In the genomic region with DNA sequence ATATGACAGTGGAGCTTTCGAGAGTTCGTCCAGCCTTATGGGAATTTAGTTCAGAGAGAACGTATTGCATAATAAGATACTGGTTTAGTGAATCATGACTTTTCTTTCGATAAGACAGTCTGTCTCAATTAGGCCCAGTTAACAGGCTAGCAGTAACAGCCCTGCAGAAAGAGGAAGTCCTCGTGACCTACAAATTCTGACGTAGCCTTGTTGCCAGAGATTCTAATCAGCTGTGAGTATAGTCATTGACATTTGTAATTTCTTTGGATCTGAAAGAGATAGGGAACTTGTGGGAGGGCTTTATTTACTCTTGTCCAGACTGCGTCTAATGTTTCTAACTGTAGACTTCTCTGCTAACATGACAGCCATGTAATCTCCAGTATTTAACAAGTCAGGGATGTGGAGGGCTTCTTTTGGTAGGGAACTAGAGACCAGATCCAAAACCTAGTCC, we compare ENCODE assay signal across 9 cellular contexts. TPM values are rescaled to one million over a fixed set of nuclear protein-coding genes. Genes with fewer than 3 reads are reported as not detected.
DNase-seq lines count a peak whose midpoint lies in the region; ATAC-seq lines count a peak whose summit lies in the region.
"Had no signal": no experiment of that assay in that cellular context is flagged by ENCODE, and none has a peak within 500 bp of the region (broad histone marks: within the 10 kb centered on the region; RNA-seq: fewer than 3 reads in every experiment).

No MANE protein-coding gene starts in this region.

- H3K4me3 ChIP-seq in neuronal stem cell (ENCODE audit: low read length in 2 of 2): no peak overlapping the region

- H2BK15ac ChIP-seq in neuronal stem cell (ENCODE audit: low read length): no peak overlapping the region

- peaks cover 0 to 16% (median 0%) of the 10 kb centered on the region in 3 experiments for H3K27me3 ChIP-seq in neuronal stem cell (ENCODE audit: control insufficient read depth in 3 of 3, insufficient read depth in 3 of 3, low read depth in 1 of 3, low read length in 3 of 3)

- H2AFZ ChIP-seq in neuronal stem cell (ENCODE audit: low read length): no peak overlapping the region

- no peaks in the 10 kb centered on the region for H3K36me3 ChIP-seq in neuronal stem cell (replicated peaks in 1 of 2; ENCODE audit: control insufficient read depth in 2 of 2, insufficient read depth in 2 of 2, low read length in 2 of 2)

- H3K27ac ChIP-seq in neuronal stem cell (replicated peaks; ENCODE audit: low read length): no peak overlapping the region

- H2BK5ac ChIP-seq in neuronal stem cell (ENCODE audit: low read length): no peak overlapping the region

- DNase-seq in Ammon's horn (ENCODE audit: low spot score) (peak; percentile 45), SIG-M5 (lab: John Stamatoyannopoulos, UW) (peak; percentile 92), globus pallidus (ENCODE audit: low spot score) (peak; percentile 33), stromal cell of bone marrow (ENCODE audit: low read depth) (peak; percentile 33), NCI-H345 treated with DMSO at 0.1 percent for 48 hours (lab: John Stamatoyannopoulos, UW; ENCODE audit: unreplicated experiment) (no peak), neuronal stem cell (ENCODE audit: low spot score) (no peak)
- DNase-seq in activated effector memory CD4-positive, alpha-beta T cell treated with anti-CD3 and anti-CD28 coated beads, Interleukin-2, amount 50 U/mL, for 16 hours: no peak
- DNase-seq: activated T-cell treated with anti-CD3 and anti-CD28 coated beads, Interleukin-2, amount 50 U/mL, for 4 hours had no signal

- ATAC-seq in GM21619 (IDR thresholded peaks at IDR 0.05; ENCODE audit: unreplicated experiment): peak; percentile 61

- no peak overlapping the region for H3K23ac ChIP-seq in neuronal stem cell (ENCODE audit: low read depth, low read length, poor library complexity)

- H3K4me1 ChIP-seq in neuronal stem cell (ENCODE audit: control insufficient read depth in 2 of 2, insufficient read depth in 1 of 2, low read depth in 1 of 2, low read length in 2 of 2): peaks cover 0 to 3% of the 10 kb centered on the region in 2 donors

- no peak overlapping the region for H3K4ac ChIP-seq in neuronal stem cell (ENCODE audit: low read length)

- no peak overlapping the region for H2AK5ac ChIP-seq in neuronal stem cell (ENCODE audit: low read depth, low read length)

- H4K8ac ChIP-seq in neuronal stem cell (ENCODE audit: low read depth, low read length): no peak overlapping the region

- no peak overlapping the region for H4K91ac ChIP-seq in neuronal stem cell (ENCODE audit: low read depth, low read length, poor library complexity)

- no peak overlapping the region for H3K14ac ChIP-seq in neuronal stem cell (ENCODE audit: low read length)

- no peak overlapping the region for H3K9ac ChIP-seq in neuronal stem cell (ENCODE audit: low read depth, low read length, poor library complexity)

- no peak overlapping the region for H2BK120ac ChIP-seq in neuronal stem cell (ENCODE audit: low read depth, low read length)

- no peak overlapping the region for H3K4me2 ChIP-seq in neuronal stem cell (ENCODE audit: insufficient read depth, low read length, poor library complexity, severe bottlenecking)

- no CpG with 5 or more reads among the region's 7 CpGs for WGBS in neuronal stem cell (ENCODE audit: extremely low coverage in 2 of 2, insufficient read length in 2 of 2, insufficient replicate concordance in 1 of 2), 2 donors

- no peaks in the 10 kb centered on the region for H3K9me3 ChIP-seq in neuronal stem cell (replicated peaks in 1 of 2; ENCODE audit: control insufficient read depth in 2 of 2, insufficient read depth in 1 of 2, low read depth in 1 of 2, low read length in 2 of 2)

- H3K79me1 ChIP-seq in neuronal stem cell (ENCODE audit: low read depth, low read length): no peaks in the 10 kb centered on the region

- no peak overlapping the region for H2BK12ac ChIP-seq in neuronal stem cell (ENCODE audit: low read length)

- H3K18ac ChIP-seq in neuronal stem cell (ENCODE audit: low read length): no peak overlapping the region

RNA-seq across cellular contexts. Expression of a gene that starts 15.8 kb away (rescaled TPM):
- polyA plus RNA-seq in neuronal stem cell (2013, experiment 1 of 2): not detected
- polyA plus RNA-seq in neuronal stem cell (2013, experiment 2 of 2): not detected

RNA-seq across cellular contexts. Expression of a gene that starts 54.4 kb away (rescaled TPM):
- polyA plus RNA-seq in neuronal stem cell (2013, experiment 1 of 2): 0.18 TPM
- polyA plus RNA-seq in neuronal stem cell (2013, experiment 2 of 2): 0.26 TPM

RNA-seq across cellular contexts. Expression of a gene that starts 57.9 kb away (rescaled TPM):
- polyA plus RNA-seq in neuronal stem cell (2013, experiment 1 of 2): 49.9 TPM
- polyA plus RNA-seq in neuronal stem cell (2013, experiment 2 of 2): 48.7 TPM

Comparison
In these comparisons a context has a peak if more than half of its experiments do, and no peak if none do; other contexts are left out.
1. DNase-seq: peak in Ammon's horn (single experiment), SIG-M5 (single experiment), globus pallidus (single experiment) and stromal cell of bone marrow (single experiment); none in NCI-H345 treated with DMSO at 0.1 percent for 48 hours (single experiment), activated effector memory CD4-positive, alpha-beta T cell treated with anti-CD3 and anti-CD28 coated beads, Interleukin-2, amount 50 U/mL, for 16 hours (single experiment) and neuronal stem cell (single experiment).